17 cellular contexts compared by ENCODE assay signal in genomic region chr4:168850016-168850415, GRCh38.
DNase-seq lines count a peak whose midpoint lies in the region; ATAC-seq and TF ChIP-seq lines count a peak whose summit lies in the region.
"Had no signal": no experiment of that assay in that cellular context is flagged by ENCODE, and none has a peak within 500 bp of the region (broad histone marks: within the 10 kb centered on the region; RNA-seq: fewer than 3 reads in every experiment).

No MANE protein-coding gene starts in this region.

- TF ChIP-seq CTCF in coronary artery (IDR thresholded peaks at IDR 0.05) (no peak), nephron progenitor cell (IDR thresholded peaks at IDR 0.05) (no peak), thoracic aorta (IDR thresholded peaks at IDR 0.05) (no peak), Caco-2 (IDR thresholded peaks at IDR 0.05; ENCODE audit: insufficient read depth in 1 of 2, low read depth in 1 of 2, low read length in 1 of 2, severe bottlenecking in 1 of 2, unreplicated experiment in 1 of 2) (no peak)

- H3K27ac Mint-ChIP-seq in nephron progenitor cell (peak overlapping the region; percentile 79), Caco-2 (ENCODE audit: unreplicated experiment) (no peak overlapping the region)
- no peak overlapping the region for H3K27ac Mint-ChIP-seq in activated CD4-positive, alpha-beta T cell treated with anti-CD3 and anti-CD28 coated beads, Interleukin-2, amount 10 ng/mL, durations not matched to agents 24 days and 14 days
- H3K27ac Mint-ChIP-seq: activated B cell treated with CpG ODN at 0.5 μM for 24 hours; activated T-helper 2 cell treated with anti-CD3 and anti-CD28 coated beads, Interferon-gamma antibody, Interleukin-2, Interleukin-4, amounts not matched to agents 10 μg/mL and 5 μg/mL and 100 μg/mL, durations not matched to agents 14 hours and 24 hours and 36 hours; B cell; stimulated activated naive B cell treated with anti-CD40 and anti-IgM and Interleukin-4, amounts not matched to agents 10 μg/mL and 1 μg/mL and 100 μg/mL, for 72 hours had no signal

- BruUV-seq in Caco-2 (replicated peaks; lab: Mats Ljungman, UMichigan): no TSS peak

- POLR2A ChIA-PET in Caco-2 (lab: Charles Lee): no interaction called here

- no peaks in the 10 kb centered on the region for H3K27me3 ChIP-seq in thoracic aorta (replicated peaks; ENCODE audit: insufficient read depth)
- H3K27me3 ChIP-seq in Caco-2 (replicated peaks; ENCODE audit: control insufficient read depth, insufficient read depth, low read length): no peaks in the 10 kb centered on the region
- H3K27me3 ChIP-seq: left lung had no signal

- H3K9ac ChIP-seq in SK-N-MC (ENCODE audit: insufficient read length): no peak overlapping the region

- H3K36me3 Mint-ChIP-seq in nephron progenitor cell (ENCODE audit: low read depth): peaks cover 31% of the 10 kb centered on the region
- peaks cover 5% of the 10 kb centered on the region for H3K36me3 Mint-ChIP-seq in activated CD4-positive, alpha-beta T cell treated with anti-CD3 and anti-CD28 coated beads, Interleukin-2, amount 10 ng/mL, durations not matched to agents 24 days and 14 days (ENCODE audit: low read depth)
- no peaks in the 10 kb centered on the region for H3K36me3 Mint-ChIP-seq in Caco-2 (ENCODE audit: insufficient read depth, unreplicated experiment)

- CTCF ChIA-PET in Caco-2 (lab: Charles Lee): no interaction called here

- intact Hi-C loops in activated CD4-positive, alpha-beta T cell treated with anti-CD3 and anti-CD28 coated beads, Interleukin-2, amount 10 ng/mL, durations not matched to agents 24 days and 14 days (cut with micrococcal nuclease): no loop called here
- intact Hi-C loops in Caco-2 (cut with micrococcal nuclease; ENCODE audit: unreplicated experiment): no loop called here

- H3K36me3 ChIP-seq in SK-N-MC (ENCODE audit: insufficient read depth, low read length): no peaks in the 10 kb centered on the region
- peaks cover 6% of the 10 kb centered on the region for H3K36me3 ChIP-seq in thoracic aorta
- H3K36me3 ChIP-seq in Caco-2 (ENCODE audit: control insufficient read depth, insufficient read depth, low read length): no peaks in the 10 kb centered on the region
- H3K36me3 ChIP-seq: left lung had no signal

- no peaks in the 10 kb centered on the region for H3K9me3 Mint-ChIP-seq in nephron progenitor cell
- no peaks in the 10 kb centered on the region for H3K9me3 Mint-ChIP-seq in activated CD4-positive, alpha-beta T cell treated with anti-CD3 and anti-CD28 coated beads, Interleukin-2, amount 10 ng/mL, durations not matched to agents 24 days and 14 days
- no peaks in the 10 kb centered on the region for H3K9me3 Mint-ChIP-seq in Caco-2 (ENCODE audit: unreplicated experiment)
- H3K9me3 Mint-ChIP-seq: activated B cell treated with CpG ODN at 0.5 μM for 24 hours; activated T-helper 2 cell treated with anti-CD3 and anti-CD28 coated beads, Interferon-gamma antibody, Interleukin-2, Interleukin-4, amounts not matched to agents 10 μg/mL and 5 μg/mL and 100 μg/mL, durations not matched to agents 14 hours and 24 hours and 36 hours had no signal

- DNase-seq in SK-N-MC (ENCODE audit: low read depth, low spot score): no peak
- DNase-seq in coronary artery (ENCODE audit: low spot score): no peak
- no peak for DNase-seq in nephron progenitor cell
- no peak for DNase-seq in thoracic aorta (ENCODE audit: low spot score)
- DNase-seq in activated gamma-delta T cell treated with Interleukin-2 at 50 U/mL for 16 hours: no peak
- DNase-seq in activated CD4-positive, alpha-beta T cell treated with anti-CD3 and anti-CD28 coated beads, Interleukin-2, amount 10 ng/mL, durations not matched to agents 24 days and 14 days: no peak
- DNase-seq in dedifferentiated amniotic fluid mesenchymal stem cell (ENCODE audit: extremely low spot score): no peak
- DNase-seq in Caco-2: no peak
- DNase-seq: activated B cell treated with CpG ODN at 0.5 μM for 24 hours; left lung; NCI-H2029; NCI-H524 treated with DMSO at 0.1 percent for 48 hours; PC-3; small intestine; stimulated activated naive B cell treated with anti-CD40 and anti-IgM and Interleukin-4, amounts not matched to agents 10 μg/mL and 1 μg/mL and 100 μg/mL, for 72 hours had no signal

- no peak overlapping the region for H3K4me3 ChIP-seq in SK-N-MC
- H3K4me3 ChIP-seq in coronary artery: peak overlapping the region; percentile 64
- H3K4me3 ChIP-seq in thoracic aorta: no peak overlapping the region
- no peak overlapping the region for H3K4me3 ChIP-seq in Caco-2 (ENCODE audit: low read depth, low read length)
- H3K4me3 ChIP-seq: left lung had no signal

- ATAC-seq in thoracic aorta (ENCODE audit: insufficient number of reproducible peaks, low FRiP score, low read depth): no peak
- ATAC-seq: left lung; PC-3; stimulated activated naive B cell treated with anti-CD40 and anti-IgM and Interleukin-4, amounts not matched to agents 10 μg/mL and 1 μg/mL and 100 μg/mL, for 72 hours had no signal

- H3K4me3 Mint-ChIP-seq in nephron progenitor cell (peak overlapping the region; percentile 64), Caco-2 (ENCODE audit: unreplicated experiment) (no peak overlapping the region)
- H3K4me3 Mint-ChIP-seq in activated CD4-positive, alpha-beta T cell treated with anti-CD3 and anti-CD28 coated beads, Interleukin-2, amount 10 ng/mL, durations not matched to agents 24 days and 14 days: no peak overlapping the region
- H3K4me3 Mint-ChIP-seq: activated B cell treated with CpG ODN at 0.5 μM for 24 hours, B cell had no signal

- H3K4me1 ChIP-seq in thoracic aorta (ENCODE audit: control insufficient read depth in 1 of 2, low read depth in 2 of 2): peaks cover 40 to 96% of the 10 kb centered on the region in 2 donors
- peaks cover 17% of the 10 kb centered on the region for H3K4me1 ChIP-seq in Caco-2

- peaks cover 48% of the 10 kb centered on the region for H3K4me1 Mint-ChIP-seq in nephron progenitor cell
- H3K4me1 Mint-ChIP-seq in activated CD4-positive, alpha-beta T cell treated with anti-CD3 and anti-CD28 coated beads, Interleukin-2, amount 10 ng/mL, durations not matched to agents 24 days and 14 days: peaks cover 26% of the 10 kb centered on the region
- H3K4me1 Mint-ChIP-seq in Caco-2 (ENCODE audit: low read depth, unreplicated experiment): peaks cover 37% of the 10 kb centered on the region

- no peaks in the 10 kb centered on the region for H3K9me3 ChIP-seq in SK-N-MC (ENCODE audit: low read depth, low read length)
- no peaks in the 10 kb centered on the region for H3K9me3 ChIP-seq in thoracic aorta
- H3K9me3 ChIP-seq in Caco-2: no peaks in the 10 kb centered on the region
- H3K9me3 ChIP-seq: left lung had no signal

- H3K27ac ChIP-seq in SK-N-MC (peak overlapping the region; percentile 84; the same call in 1 of the 2 replicates), coronary artery (peak overlapping the region; percentile 84 to 87), thoracic aorta (peak overlapping the region; percentile 57 to 94)
- H3K27ac ChIP-seq: left lung had no signal

- H3K27me3 Mint-ChIP-seq in nephron progenitor cell (ENCODE audit: low read depth, poor library complexity) (no peaks in the 10 kb centered on the region), Caco-2 (ENCODE audit: insufficient read depth, unreplicated experiment) (no peaks in the 10 kb centered on the region)
- H3K27me3 Mint-ChIP-seq in activated CD4-positive, alpha-beta T cell treated with anti-CD3 and anti-CD28 coated beads, Interleukin-2, amount 10 ng/mL, durations not matched to agents 24 days and 14 days: peaks cover 2% of the 10 kb centered on the region
